Comparison of ENCODE assay signal across 13 cellular contexts in the genomic region with DNA sequence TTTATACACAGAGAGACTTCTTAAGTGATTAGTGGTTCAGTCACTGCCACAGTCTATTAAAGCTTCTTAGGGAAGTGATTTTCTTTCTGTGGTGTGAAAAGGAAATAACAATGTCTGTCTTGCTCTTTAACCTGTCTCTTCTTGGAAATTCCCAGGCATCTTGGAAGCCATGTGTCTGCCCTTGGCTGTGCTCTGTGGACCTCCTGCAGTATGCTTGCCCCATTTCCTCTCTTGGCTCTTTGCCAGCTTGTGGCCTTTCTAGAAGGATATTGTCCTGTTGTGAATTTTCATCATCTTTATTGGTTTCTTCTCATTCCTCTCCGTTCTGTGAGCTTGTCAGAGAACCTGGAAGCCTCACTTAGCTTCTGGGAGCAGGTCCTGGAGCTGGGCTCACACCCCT.
DNase-seq lines count a peak whose midpoint lies in the region; ATAC-seq and TF ChIP-seq lines count a peak whose summit lies in the region.
"Had no signal": no experiment of that assay in that cellular context is flagged by ENCODE, and none has a peak within 500 bp of the region (broad histone marks: within the 10 kb centered on the region; RNA-seq: fewer than 3 reads in every experiment).

No MANE protein-coding gene starts in this region.

- H3K36me3 ChIP-seq in brain microvascular endothelial cell (replicated peaks) (no peaks in the 10 kb centered on the region), upper lobe of right lung (no peaks in the 10 kb centered on the region)

- DNase-seq in Caki2 (ENCODE audit: low read depth) (peak; percentile 8), LHCN-M2 (ENCODE audit: low read depth) (peak; percentile 29), brain microvascular endothelial cell (peak; percentile 6), upper lobe of right lung (no peak), iPS-NIHi7 (ENCODE audit: extremely low spot score) (no peak), SIG-M5 (lab: John Stamatoyannopoulos, UW) (no peak), NCI-H2171 treated with DMSO at 0.1 percent for 48 hours (lab: John Stamatoyannopoulos, UW) (no peak)
- DNase-seq: activated CD4-positive, alpha-beta T cell treated with anti-CD3 and anti-CD28 coated beads, Interleukin-2, amount 50 U/mL, for 48 hours; activated naive CD4-positive, alpha-beta T cell treated with anti-CD3 and anti-CD28 coated beads, Interleukin-2, amount 10 ng/mL, durations not matched to agents 7 days and 5 days; naive thymus-derived CD8-positive, alpha-beta T cell; NCI-H446 treated with DMSO at 0.1 percent for 48 hours; stimulated activated naive CD4-positive, alpha-beta T cell had no signal

- TF ChIP-seq CTCF in brain microvascular endothelial cell (IDR thresholded peaks at IDR 0.05; ENCODE audit: low read depth, low read length, missing control alignments) (no peak), nephron (IDR thresholded peaks at IDR 0.05; ENCODE audit: unreplicated experiment in 3 of 3) (no peak), upper lobe of right lung (IDR thresholded peaks at IDR 0.05) (no peak)

- H3K27me3 ChIP-seq in brain microvascular endothelial cell (replicated peaks): no peaks in the 10 kb centered on the region
- H3K27me3 ChIP-seq in upper lobe of right lung: no peaks in the 10 kb centered on the region

- in situ Hi-C loops in Caki2 (cut with HindIII; ENCODE audit: low pct_unique_long_range_greater_than_20kb, low sequenced_read_pairs) (no loop called here), brain microvascular endothelial cell (cut with HindIII; ENCODE audit: low pct_ligation_motif_present, low sequenced_read_pairs) (no loop called here)

- H3K27ac Mint-ChIP-seq in nephron: peak overlapping the region; percentile 37 to 84 (median 53)
- H3K27ac Mint-ChIP-seq: activated naive CD4-positive, alpha-beta T cell treated with anti-CD3 and anti-CD28 coated beads, Interleukin-2, amount 10 ng/mL, durations not matched to agents 7 days and 5 days; naive thymus-derived CD8-positive, alpha-beta T cell had no signal

- no peak overlapping the region for H3K4me3 Mint-ChIP-seq in nephron
- H3K4me3 Mint-ChIP-seq: activated naive CD4-positive, alpha-beta T cell treated with anti-CD3 and anti-CD28 coated beads, Interleukin-2, amount 10 ng/mL, durations not matched to agents 7 days and 5 days; naive thymus-derived CD8-positive, alpha-beta T cell had no signal

- intact Hi-C loops in upper lobe of right lung (cut with DNase I): no loop called here

- H3K4me1 ChIP-seq in upper lobe of right lung: peaks cover 18% of the 10 kb centered on the region

- no peaks in the 10 kb centered on the region for H3K27me3 Mint-ChIP-seq in nephron (ENCODE audit: low read depth)

- no peak for ATAC-seq in upper lobe of right lung
- ATAC-seq: naive thymus-derived CD8-positive, alpha-beta T cell had no signal

- H3K36me3 Mint-ChIP-seq in nephron (ENCODE audit: low read depth): no peaks in the 10 kb centered on the region
- H3K36me3 Mint-ChIP-seq: activated naive CD4-positive, alpha-beta T cell treated with anti-CD3 and anti-CD28 coated beads, Interleukin-2, amount 10 ng/mL, durations not matched to agents 7 days and 5 days; naive thymus-derived CD8-positive, alpha-beta T cell had no signal

- no peak overlapping the region for H3K4me3 ChIP-seq in brain microvascular endothelial cell (ENCODE audit: low read depth, low read length)
- H3K4me3 ChIP-seq in upper lobe of right lung: no peak overlapping the region

- H3K9me3 Mint-ChIP-seq in nephron: no peaks in the 10 kb centered on the region
- H3K9me3 Mint-ChIP-seq: activated naive CD4-positive, alpha-beta T cell treated with anti-CD3 and anti-CD28 coated beads, Interleukin-2, amount 10 ng/mL, durations not matched to agents 7 days and 5 days; naive thymus-derived CD8-positive, alpha-beta T cell had no signal

- peaks cover 70% of the 10 kb centered on the region for H3K4me1 Mint-ChIP-seq in nephron
- H3K4me1 Mint-ChIP-seq: activated naive CD4-positive, alpha-beta T cell treated with anti-CD3 and anti-CD28 coated beads, Interleukin-2, amount 10 ng/mL, durations not matched to agents 7 days and 5 days; naive thymus-derived CD8-positive, alpha-beta T cell had no signal

- H3K27ac ChIP-seq in brain microvascular endothelial cell (no peak overlapping the region), upper lobe of right lung (no peak overlapping the region)

- H3K9me3 ChIP-seq in upper lobe of right lung: no peaks in the 10 kb centered on the region

Comparison
In these comparisons a context has a peak if more than half of its experiments do, and no peak if none do; other contexts are left out.
1. DNase-seq: peak in Caki2 (single experiment), LHCN-M2 (single experiment) and brain microvascular endothelial cell (single experiment); none in upper lobe of right lung (single experiment), iPS-NIHi7 (single experiment), SIG-M5 (single experiment) and NCI-H2171 treated with DMSO at 0.1 percent for 48 hours (single experiment).